In genomic region chr6:20427856-20428255, GRCh38 we compare ENCODE assay signal across 12 cellular contexts. TPM values are rescaled to one million over a fixed set of nuclear protein-coding genes. Genes with fewer than 3 reads are reported as not detected.
DNase-seq lines count a peak whose midpoint lies in the region; ATAC-seq and TF ChIP-seq lines count a peak whose summit lies in the region.
"Had no signal": no experiment of that assay in that cellular context is flagged by ENCODE, and none has a peak within 500 bp of the region (broad histone marks: within the 10 kb centered on the region; RNA-seq: fewer than 3 reads in every experiment).

No MANE protein-coding gene starts in this region.

- no peaks in the 10 kb centered on the region; the same call in 1 of the 2 replicates for H3K36me3 ChIP-seq in Caco-2 (ENCODE audit: control insufficient read depth, insufficient read depth, low read length)

- H3K4me1 ChIP-seq in Caco-2, result 0 out of 2 replicates have a peak, but pooled peaks cover 6% of the 10 kb centered on the region

- peak overlapping the region; percentile 44 for H3K4me3 Mint-ChIP-seq in memory B cell
- no peak overlapping the region for H3K4me3 Mint-ChIP-seq in mesothelial cell of epicardium
- no peak overlapping the region for H3K4me3 Mint-ChIP-seq in Caco-2 (ENCODE audit: unreplicated experiment)
- no peak overlapping the region for H3K4me3 Mint-ChIP-seq in stimulated activated naive CD8-positive, alpha-beta T cell treated with anti-CD3 and anti-CD28 coated beads, Interleukin-15, amount 100 ng/mL, for 72 hours

- intact Hi-C loops in Caco-2 (cut with micrococcal nuclease; ENCODE audit: unreplicated experiment), result no loop called here

- H3K27me3 Mint-ChIP-seq in memory B cell (no peaks in the 10 kb centered on the region), mesothelial cell of epicardium (ENCODE audit: low read depth) (no peaks in the 10 kb centered on the region), Caco-2 (ENCODE audit: insufficient read depth, unreplicated experiment) (no peaks in the 10 kb centered on the region)
- no peaks in the 10 kb centered on the region for H3K27me3 Mint-ChIP-seq in stimulated activated naive CD8-positive, alpha-beta T cell treated with anti-CD3 and anti-CD28 coated beads, Interleukin-15, amount 100 ng/mL, for 72 hours

- no peaks in the 10 kb centered on the region for H3K27me3 ChIP-seq in Caco-2 (replicated peaks; ENCODE audit: control insufficient read depth, insufficient read depth, low read length)

- TF ChIP-seq CTCF in mesothelial cell of epicardium (IDR thresholded peaks at IDR 0.05; ENCODE audit: unreplicated experiment), result no peak
- TF ChIP-seq CTCF in Caco-2 (IDR thresholded peaks at IDR 0.05; ENCODE audit: insufficient read depth in 1 of 2, low read depth in 1 of 2, low read length in 1 of 2, severe bottlenecking in 1 of 2, unreplicated experiment in 1 of 2), result no peak

- H3K9me3 Mint-ChIP-seq in memory B cell, result peaks cover 5% of the 10 kb centered on the region
- H3K9me3 Mint-ChIP-seq in mesothelial cell of epicardium, result peaks cover 13% of the 10 kb centered on the region
- H3K9me3 Mint-ChIP-seq in Caco-2 (ENCODE audit: unreplicated experiment), result no peaks in the 10 kb centered on the region
- peaks cover 0 to 8% of the 10 kb centered on the region in 2 donors for H3K9me3 Mint-ChIP-seq in stimulated activated naive CD8-positive, alpha-beta T cell treated with anti-CD3 and anti-CD28 coated beads, Interleukin-15, amount 100 ng/mL, for 72 hours

- no peak overlapping the region for H3K4me3 ChIP-seq in Caco-2 (ENCODE audit: low read depth, low read length)

- BruUV-seq in Caco-2 (replicated peaks; lab: Mats Ljungman, UMichigan), result no TSS peak

- no peak overlapping the region for H3K27ac ChIP-seq in caudate nucleus (ENCODE audit: low read depth, low read length)

- CTCF ChIA-PET in Caco-2 (lab: Charles Lee), result no interaction called here

- no peaks in the 10 kb centered on the region for H3K9me3 ChIP-seq in Caco-2

- POLR2A ChIA-PET in Caco-2 (lab: Charles Lee), result no interaction called here

- DNase-seq in memory B cell (ENCODE audit: low spot score in 2 of 2) (no peak), mesothelial cell of epicardium (ENCODE audit: low spot score in 2 of 2, unreplicated experiment in 2 of 2) (no peak), caudate nucleus (lab: John Stamatoyannopoulos, UW) (no peak), Caco-2 (no peak)
- DNase-seq in stimulated activated naive CD8-positive, alpha-beta T cell treated with anti-CD3 and anti-CD28 coated beads, Interleukin-15, amount 100 ng/mL, for 72 hours, result no peak
- DNase-seq: activated T-cell treated with anti-CD3 and anti-CD28 coated beads, Interleukin-2, amount 50 U/mL, for 48 hours; effector CD4-positive, alpha-beta T cell; trophoblast cell had no signal

- H3K36me3 Mint-ChIP-seq in memory B cell (peaks cover 18% of the 10 kb centered on the region), mesothelial cell of epicardium (peaks cover 27% of the 10 kb centered on the region), Caco-2 (ENCODE audit: insufficient read depth, unreplicated experiment) (peaks cover 29% of the 10 kb centered on the region)

- H3K4me1 Mint-ChIP-seq in memory B cell (peaks cover 16% of the 10 kb centered on the region), mesothelial cell of epicardium (peaks cover 7% of the 10 kb centered on the region), Caco-2 (ENCODE audit: low read depth, unreplicated experiment) (peaks cover 11% of the 10 kb centered on the region)
- H3K4me1 Mint-ChIP-seq in stimulated activated naive CD8-positive, alpha-beta T cell treated with anti-CD3 and anti-CD28 coated beads, Interleukin-15, amount 100 ng/mL, for 72 hours, result peaks cover 19% of the 10 kb centered on the region

- ATAC-seq in GM18868 (IDR thresholded peaks at IDR 0.05; ENCODE audit: unreplicated experiment), result peak; percentile 80
- ATAC-seq in GM21825 (IDR thresholded peaks at IDR 0.05; ENCODE audit: unreplicated experiment), result peak; percentile 82
- peak; percentile 83 for ATAC-seq in HG03460 (IDR thresholded peaks at IDR 0.05; ENCODE audit: unreplicated experiment)
- ATAC-seq in memory B cell (ENCODE audit: low read depth), result peak; percentile 68
- ATAC-seq in stimulated activated naive CD8-positive, alpha-beta T cell treated with anti-CD3 and anti-CD28 coated beads, Interleukin-15, amount 100 ng/mL, for 72 hours, result no peak
- ATAC-seq: Right ventricle myocardium inferior had no signal

- H3K27ac Mint-ChIP-seq in memory B cell (peak overlapping the region; percentile 67), mesothelial cell of epicardium (no peak overlapping the region), Caco-2 (ENCODE audit: unreplicated experiment) (no peak overlapping the region)
- H3K27ac Mint-ChIP-seq in stimulated activated naive CD8-positive, alpha-beta T cell treated with anti-CD3 and anti-CD28 coated beads, Interleukin-15, amount 100 ng/mL, for 72 hours, result no peak overlapping the region

RNA-seq across cellular contexts. Expression of gene E2F3, which starts 26.2 kb away (rescaled TPM):
- total RNA-seq in mesothelial cell of epicardium (24.2 to 24.7 TPM (median 24.4 TPM) in 3 replicates), Caco-2 (2022) (15.4 and 16.3 TPM in 2 replicates)
